Comparison of ENCODE assay signal across 16 cellular contexts in the genomic region with DNA sequence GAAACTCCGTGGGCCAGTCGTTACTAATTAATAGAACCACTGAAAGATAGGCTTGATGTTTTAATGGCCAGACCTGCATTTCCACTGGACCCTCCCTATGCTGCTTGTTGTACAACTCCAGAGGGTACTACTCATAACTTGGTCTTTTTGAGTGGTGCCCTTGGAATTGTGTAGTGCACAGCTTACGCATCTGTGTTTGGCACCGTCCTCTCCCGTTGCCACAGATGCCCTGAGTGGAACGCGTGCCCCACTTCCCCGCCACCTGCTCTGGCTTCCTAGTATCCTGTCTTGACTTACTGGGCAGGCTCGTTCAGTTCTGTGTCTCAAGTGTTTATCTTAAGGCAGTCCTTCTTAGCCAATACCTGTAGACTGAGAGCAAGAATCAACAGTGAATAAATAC.
DNase-seq lines count a peak whose midpoint lies in the region; ATAC-seq and TF ChIP-seq lines count a peak whose summit lies in the region.
"Had no signal": no experiment of that assay in that cellular context is flagged by ENCODE, and none has a peak within 500 bp of the region (broad histone marks: within the 10 kb centered on the region; RNA-seq: fewer than 3 reads in every experiment).

No MANE protein-coding gene starts in this region.

- WGBS in esophagus muscularis mucosa = 92% methylated on average over 9 of the region's 9 CpGs
- WGBS in psoas muscle, 3 donors = 33 to 49% (median 34%) methylated on average over 9 of the region's 9 CpGs
- 90 to 95% (median 93%) methylated on average over 9 of the region's 9 CpGs for WGBS in spleen, 5 donors

- no TSS peak for BruUV-seq in A673 (replicated peaks; lab: Mats Ljungman, UMichigan)

- H3K4me3 ChIP-seq in A673 (ENCODE audit: low read depth, low read length, poor library complexity, severe bottlenecking) (no peak overlapping the region), esophagus muscularis mucosa (no peak overlapping the region), psoas muscle (no peak overlapping the region), spleen (no peak overlapping the region)
- H3K4me3 ChIP-seq: Peyer's patch, SJCRH30 had no signal

- H3K9me3 ChIP-seq in A673 (ENCODE audit: low read depth, low read length, poor library complexity, severe bottlenecking) (no peaks in the 10 kb centered on the region), esophagus muscularis mucosa (no peaks in the 10 kb centered on the region), psoas muscle (no peaks in the 10 kb centered on the region), spleen (no peaks in the 10 kb centered on the region)
- H3K9me3 ChIP-seq: Peyer's patch, SJCRH30 had no signal

- intact Hi-C loops in A673 (cut with micrococcal nuclease; ENCODE audit: unreplicated experiment) (no loop called here), esophagus muscularis mucosa (cut with DNase I) (no loop called here), psoas muscle (cut with DNase I) (no loop called here), spleen (cut with DNase I; ENCODE audit: low total_unique reads) (no loop called here)

- DNase-seq in A673 (ENCODE audit: low spot score) (no peak), DMS79 treated with DMSO at 0.1 percent for 48 hours (lab: John Stamatoyannopoulos, UW) (peak; percentile 21), esophagus muscularis mucosa (ENCODE audit: extremely low spot score) (peak; percentile 55), psoas muscle (peak; percentile 67 to 91), spleen (no peak), UCSD-AML1 (lab: John Stamatoyannopoulos, UW; ENCODE audit: unreplicated experiment) (no peak), inferior parietal cortex (ENCODE audit: extremely low spot score) (no peak)
- DNase-seq: H7, Karpas-422, MV-4-11, NCI-H1105 treated with DMSO at 0.1 percent for 48 hours, NCI-H2081 treated with DMSO at 0.1 percent for 48 hours, NCI-H82, Peyer's patch, SJCRH30 had no signal

- TF ChIP-seq POLR2A in esophagus muscularis mucosa (IDR thresholded peaks at IDR 0.05; ENCODE audit: low read depth) = no peak
- no peak for TF ChIP-seq POLR2A in spleen (IDR thresholded peaks at IDR 0.05)

- TF ChIP-seq EP300 in esophagus muscularis mucosa (IDR thresholded peaks at IDR 0.05) = no peak

- TF ChIP-seq CTCF in A673 (conservative IDR thresholded peaks at IDR 0.05; ENCODE audit: low read depth, low read length) (no peak), esophagus muscularis mucosa (IDR thresholded peaks at IDR 0.05) (no peak), psoas muscle (IDR thresholded peaks at IDR 0.05) (no peak), spleen (IDR thresholded peaks at IDR 0.05 in 8 of 11, conservative IDR thresholded peaks at IDR 0.05 in 3 of 11) (no peak)

- no peaks in the 10 kb centered on the region for H3K4me1 ChIP-seq in A673 (ENCODE audit: insufficient read depth, low read length, poor library complexity, severe bottlenecking)
- peaks cover 0 to 12% (median 0%) of the 10 kb centered on the region in 4 donors for H3K4me1 ChIP-seq in esophagus muscularis mucosa
- peaks cover 54% of the 10 kb centered on the region for H3K4me1 ChIP-seq in psoas muscle
- H3K4me1 ChIP-seq in spleen = no peaks in the 10 kb centered on the region
- H3K4me1 ChIP-seq: Peyer's patch, SJCRH30 had no signal

- H3K27ac ChIP-seq in A673 (ENCODE audit: low read depth, low read length, poor library complexity, severe bottlenecking) (peak overlapping the region; percentile 30), esophagus muscularis mucosa (replicated peaks in 1 of 4) (no peak overlapping the region), psoas muscle (peak overlapping the region; percentile 94), spleen (no peak overlapping the region)
- H3K27ac ChIP-seq: Peyer's patch, SJCRH30 had no signal

- H3K36me3 ChIP-seq in A673 (ENCODE audit: insufficient read depth, low read length, poor library complexity, severe bottlenecking) = peaks cover 33% of the 10 kb centered on the region
- peaks cover 0 to 48% (median 20%) of the 10 kb centered on the region in 4 donors for H3K36me3 ChIP-seq in esophagus muscularis mucosa
- peaks cover 3 to 7% of the 10 kb centered on the region in 2 donors for H3K36me3 ChIP-seq in psoas muscle (ENCODE audit: insufficient read depth in 1 of 2, low read depth in 1 of 2)
- peaks cover 0 to 46% (median 14%) of the 10 kb centered on the region in 6 donors for H3K36me3 ChIP-seq in spleen
- H3K36me3 ChIP-seq: Peyer's patch had no signal

- CTCF ChIA-PET in A673 (lab: Charles Lee) = no interaction called here

- POLR2A ChIA-PET in A673 (lab: Charles Lee; ENCODE audit: low non-redundant PET) = no interaction called here

- ATAC-seq in psoas muscle (peak; percentile 79 to 82 (median 80)), GM21423 (IDR thresholded peaks at IDR 0.05; ENCODE audit: unreplicated experiment) (no peak)

- H3K27me3 ChIP-seq in A673 (replicated peaks; ENCODE audit: insufficient read depth, low read depth, low read length, poor library complexity) = no peaks in the 10 kb centered on the region
- no peaks in the 10 kb centered on the region for H3K27me3 ChIP-seq in esophagus muscularis mucosa
- H3K27me3 ChIP-seq in psoas muscle (ENCODE audit: insufficient read depth in 3 of 3, low read length in 2 of 3) = no peaks in the 10 kb centered on the region
- no peaks in the 10 kb centered on the region for H3K27me3 ChIP-seq in spleen (replicated peaks in 1 of 7)
- H3K27me3 ChIP-seq: Peyer's patch, SJCRH30 had no signal

Comparison
In these comparisons a context has a peak if more than half of its experiments do, and no peak if none do; other contexts are left out.
1. DNase-seq: peak in DMS79 treated with DMSO at 0.1 percent for 48 hours (single experiment), esophagus muscularis mucosa (single experiment) and psoas muscle (2 of 2); none in A673 (single experiment), spleen (single experiment), UCSD-AML1 (single experiment) and inferior parietal cortex (single experiment).
2. H3K27ac ChIP-seq: peak in A673 (single experiment) and psoas muscle (single experiment); none in esophagus muscularis mucosa (0 of 4) and spleen (0 of 8).